ENCODE assay signal across 1 cellular context in genomic region chr7:128398841-128399135, GRCh38.
TF ChIP-seq lines count a peak whose summit lies in the region.

No MANE protein-coding gene starts in this region.

TF ChIP-seq in WTC11, 78 proteins besides CTCF, POLR2A, EP300 and RAD21:
- TF ChIP-seq AFF4 (CRISPR knock-in tag; IDR thresholded peaks at IDR 0.05; ENCODE audit: borderline replicate concordance): no peak
- 0 out of 2 replicates have a peak, but pooled peaks have one; percentile 12 for TF ChIP-seq NFYB (CRISPR knock-in tag; conservative IDR thresholded peaks at IDR 0.05; ENCODE audit: low read depth)
